In the genomic region with DNA sequence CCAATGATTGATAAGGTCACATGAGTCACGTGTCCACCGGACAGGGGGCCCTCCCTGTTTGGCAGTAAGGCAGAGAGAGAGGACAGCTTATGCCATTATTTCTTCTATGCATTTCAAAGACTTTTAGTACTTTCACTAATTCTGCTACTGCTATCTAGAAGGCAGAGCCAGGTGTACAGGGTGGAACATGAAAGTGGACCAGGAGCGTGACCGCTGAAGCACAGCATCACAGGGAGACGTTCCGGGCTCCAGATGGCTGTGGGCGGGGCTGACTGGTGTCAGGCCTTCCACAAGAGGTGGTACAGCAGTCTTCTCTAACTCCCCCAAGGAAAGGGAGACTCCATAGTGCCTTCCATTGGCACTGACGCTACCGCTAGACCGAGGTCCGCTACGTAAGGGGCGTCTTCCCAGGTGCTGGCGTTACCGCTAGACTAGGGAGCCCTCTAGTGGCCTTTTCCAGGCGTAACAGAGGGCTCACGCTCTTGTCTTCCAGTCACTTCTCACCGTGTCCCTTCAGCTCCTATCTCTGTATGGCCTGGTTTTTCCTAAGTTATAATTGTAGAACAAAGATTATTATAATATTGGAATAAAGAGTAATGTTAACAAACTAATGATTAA, we compare ENCODE assay signal across 8 cellular contexts.
DNase-seq lines count a peak whose midpoint lies in the region; ATAC-seq and TF ChIP-seq lines count a peak whose summit lies in the region.
"Not testable (repeated sequence)": the region's sequence is repeated elsewhere in the genome, so short reads cannot be mapped to it uniquely, and the experiment has no call there.

No MANE protein-coding gene starts in this region.

- not testable (repeated sequence) for TF ChIP-seq EP300 in upper lobe of left lung (IDR thresholded peaks at IDR 0.05)

- not testable (repeated sequence) for TF ChIP-seq RAD21 in HCT116 (IDR thresholded peaks at IDR 0.05; ENCODE audit: low read depth)

- not testable (repeated sequence) for H3K9ac ChIP-seq in HCT116 (ENCODE audit: low read length)

- H3K4me2 ChIP-seq in HCT116 (ENCODE audit: low read length) = not testable (repeated sequence)

- POLR2A ChIA-PET in HCT116 (lab: Charles Lee); activated CD4-positive, alpha-beta T cell treated with anti-CD3 and anti-CD28 coated beads for 36 hours (lab: Charles Lee); naive thymus-derived CD4-positive, alpha-beta T cell (lab: Charles Lee): not testable (repeated sequence)

- not testable (repeated sequence) for BruUV-seq in HCT116 (replicated peaks; lab: Mats Ljungman, UMichigan)

- not testable (repeated sequence) for H3K36me3 ChIP-seq in HCT116 (ENCODE audit: control insufficient read depth in 1 of 2, insufficient read depth in 2 of 2, low read length in 2 of 2); left ventricle myocardium inferior; naive thymus-derived CD4-positive, alpha-beta T cell (ENCODE audit: control insufficient read depth in 2 of 3, insufficient read depth in 3 of 3, low read length in 3 of 3); upper lobe of left lung

- CTCF ChIA-PET in HCT116 (lab: Charles Lee); activated CD4-positive, alpha-beta T cell treated with anti-CD3 and anti-CD28 coated beads for 36 hours (lab: Charles Lee); naive thymus-derived CD4-positive, alpha-beta T cell (lab: Charles Lee): not testable (repeated sequence)

- H3K27me3 Mint-ChIP-seq in activated CD4-positive, alpha-beta T cell treated with anti-CD3 and anti-CD28 coated beads for 36 hours; central memory CD8-positive, alpha-beta T cell; naive thymus-derived CD4-positive, alpha-beta T cell: not testable (repeated sequence)

- H2AFZ ChIP-seq in HCT116 (ENCODE audit: low read depth, low read length, poor library complexity, severe bottlenecking) = not testable (repeated sequence)

- not testable (repeated sequence) for H3K36me3 Mint-ChIP-seq in activated CD4-positive, alpha-beta T cell treated with anti-CD3 and anti-CD28 coated beads for 36 hours (ENCODE audit: low read depth); central memory CD8-positive, alpha-beta T cell (ENCODE audit: insufficient read depth); naive thymus-derived CD4-positive, alpha-beta T cell

- H3K9me3 ChIP-seq in HCT116 (ENCODE audit: control insufficient read depth in 1 of 2, insufficient read depth in 1 of 2, low read depth in 1 of 2, low read length in 2 of 2); left ventricle myocardium inferior (replicated peaks); naive thymus-derived CD4-positive, alpha-beta T cell (ENCODE audit: control insufficient read depth in 2 of 3, low read length in 3 of 3); upper lobe of left lung: not testable (repeated sequence)

- intact Hi-C loops in HCT116 (cut with micrococcal nuclease); activated CD4-positive, alpha-beta T cell treated with anti-CD3 and anti-CD28 coated beads for 36 hours (cut with DNase I, micrococcal nuclease); left ventricle myocardium inferior (cut with micrococcal nuclease); naive thymus-derived CD4-positive, alpha-beta T cell (cut with micrococcal nuclease): not testable (repeated sequence)

- not testable (repeated sequence) for H3K27me3 ChIP-seq in HCT116 (ENCODE audit: insufficient read depth, low read length); left ventricle myocardium inferior (ENCODE audit: low read depth); naive thymus-derived CD4-positive, alpha-beta T cell (ENCODE audit: control insufficient read depth in 2 of 2, insufficient read depth in 2 of 2, low read length in 2 of 2); upper lobe of left lung

- ATAC-seq in GM18498 (IDR thresholded peaks at IDR 0.05; ENCODE audit: unreplicated experiment) (peak; percentile 72), HCT116 (peak; percentile 99), HG03442 (IDR thresholded peaks at IDR 0.05; ENCODE audit: unreplicated experiment) (peak; percentile 63), upper lobe of left lung (ENCODE audit: low FRiP score in 2 of 2) (peak; percentile 75 to 78)
- ATAC-seq in activated CD4-positive, alpha-beta T cell treated with anti-CD3 and anti-CD28 coated beads for 36 hours = peak; percentile 87
- ATAC-seq in central memory CD8-positive, alpha-beta T cell (replicated peaks; ENCODE audit: extremely low read depth, poor library complexity, severe bottlenecking) = peak; percentile 60
- ATAC-seq in naive thymus-derived CD4-positive, alpha-beta T cell = peak; percentile 80

- not testable (repeated sequence) for H3K27ac Mint-ChIP-seq in activated CD4-positive, alpha-beta T cell treated with anti-CD3 and anti-CD28 coated beads for 36 hours; central memory CD8-positive, alpha-beta T cell (ENCODE audit: low read depth); naive thymus-derived CD4-positive, alpha-beta T cell

- H3K9me3 Mint-ChIP-seq in activated CD4-positive, alpha-beta T cell treated with anti-CD3 and anti-CD28 coated beads for 36 hours (ENCODE audit: low read depth); central memory CD8-positive, alpha-beta T cell; naive thymus-derived CD4-positive, alpha-beta T cell: not testable (repeated sequence)

- not testable (repeated sequence) for H3K79me2 ChIP-seq in HCT116 (ENCODE audit: insufficient read depth, low read length)

- DNase-seq in HCT116 (ENCODE audit: low read depth, low spot score); activated CD4-positive, alpha-beta T cell treated with anti-CD3 and anti-CD28 coated beads for 36 hours; central memory CD8-positive, alpha-beta T cell (ENCODE audit: low spot score in 2 of 2); left ventricle myocardium inferior; naive thymus-derived CD4-positive, alpha-beta T cell; upper lobe of left lung: not testable (repeated sequence)

- WGBS in upper lobe of left lung, 2 donors = 4 to 20% methylated on average over 1 to 3 of the region's 18 CpGs

- H3K4me3 Mint-ChIP-seq in activated CD4-positive, alpha-beta T cell treated with anti-CD3 and anti-CD28 coated beads for 36 hours; central memory CD8-positive, alpha-beta T cell; naive thymus-derived CD4-positive, alpha-beta T cell: not testable (repeated sequence)

- not testable (repeated sequence) for TF ChIP-seq POLR2A in HCT116 (IDR thresholded peaks at IDR 0.05; ENCODE audit: borderline replicate concordance, extremely low read depth, insufficient read depth, insufficient read length); upper lobe of left lung (IDR thresholded peaks at IDR 0.05)

- not testable (repeated sequence) for H3K27ac ChIP-seq in HCT116 (ENCODE audit: low read depth, low read length); left ventricle myocardium inferior (replicated peaks); naive thymus-derived CD4-positive, alpha-beta T cell (ENCODE audit: low read depth, low read length); upper lobe of left lung

- H3K4me1 ChIP-seq in HCT116 (ENCODE audit: control insufficient read depth in 1 of 2, insufficient read depth in 2 of 2, low read length in 2 of 2); left ventricle myocardium inferior; naive thymus-derived CD4-positive, alpha-beta T cell (ENCODE audit: control insufficient read depth in 2 of 2, insufficient read depth in 2 of 2, low read length in 2 of 2); upper lobe of left lung: not testable (repeated sequence)

- H4K20me1 ChIP-seq in HCT116 (ENCODE audit: insufficient read depth) = not testable (repeated sequence)

- not testable (repeated sequence) for H3K9me2 ChIP-seq in HCT116 (ENCODE audit: insufficient read depth)

- not testable (repeated sequence) for TF ChIP-seq CTCF in HCT116 (IDR thresholded peaks at IDR 0.05 in 2 of 3, conservative IDR thresholded peaks at IDR 0.05 in 1 of 3; ENCODE audit: borderline replicate concordance in 1 of 3, insufficient read depth in 1 of 3, low read depth in 2 of 3, low read length in 2 of 3); upper lobe of left lung (IDR thresholded peaks at IDR 0.05)
- peak; percentile 21 for TF ChIP-seq CTCF in left ventricle myocardium inferior (IDR thresholded peaks at IDR 0.05; ENCODE audit: borderline replicate concordance)

- RAD21 ChIA-PET in HCT116 (lab: Charles Lee; ENCODE audit: low non-redundant PET in 1 of 2, low total read pairs in 2 of 2, uncharacterized antibody in 2 of 2, unreplicated experiment in 2 of 2) = not testable (repeated sequence)

- not testable (repeated sequence) for H3K4me1 Mint-ChIP-seq in activated CD4-positive, alpha-beta T cell treated with anti-CD3 and anti-CD28 coated beads for 36 hours; central memory CD8-positive, alpha-beta T cell; naive thymus-derived CD4-positive, alpha-beta T cell

- H3K4me3 ChIP-seq in HCT116 (replicated peaks in 1 of 2; ENCODE audit: low read depth in 1 of 2, low read length in 2 of 2); left ventricle myocardium inferior; naive thymus-derived CD4-positive, alpha-beta T cell (ENCODE audit: low read length); upper lobe of left lung: not testable (repeated sequence)
